Comparison of ENCODE assay signal across 1 cellular context in the genomic region with DNA sequence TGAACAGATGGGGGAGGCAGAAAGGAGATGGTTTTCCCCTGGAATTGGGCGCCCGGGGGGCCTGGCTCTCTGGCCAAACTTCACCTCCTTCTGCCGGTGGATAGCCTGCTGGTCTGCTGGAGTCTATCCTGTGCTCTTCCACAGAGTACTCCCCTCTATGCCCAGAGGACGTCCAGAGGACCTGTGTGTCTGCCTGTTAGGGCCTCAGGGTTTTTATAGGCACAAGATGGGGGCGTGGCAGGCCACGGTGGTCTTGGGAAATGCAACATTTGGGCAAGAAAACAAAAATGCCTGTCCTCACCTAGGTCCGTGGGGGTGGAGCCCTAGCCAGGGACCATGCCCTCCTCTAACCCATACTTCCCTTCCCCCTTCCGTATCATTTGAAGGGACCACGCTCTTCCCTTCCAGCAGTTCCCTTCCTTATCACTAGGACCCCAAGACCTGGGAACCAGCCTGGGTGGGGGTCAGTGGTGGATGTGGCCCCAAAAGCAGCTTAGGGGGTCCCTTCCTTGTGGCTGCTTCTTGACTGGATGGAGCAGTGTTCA.
TF ChIP-seq lines count a peak whose summit lies in the region.

No MANE protein-coding gene starts in this region.

TF ChIP-seq in HepG2, 621 proteins besides CTCF, POLR2A, EP300 and RAD21 (continued from another document and continues in another):
- peak; percentile 99 for TF ChIP-seq HINFP (CRISPR knock-in tag; IDR thresholded peaks at IDR 0.05; ENCODE audit: low read depth)
- no peak for TF ChIP-seq ZNF607 (CRISPR knock-in tag; IDR thresholded peaks at IDR 0.05; ENCODE audit: borderline replicate concordance)
- peak; percentile 66; the same call in 1 of the 2 replicates for TF ChIP-seq HNF1B (CRISPR knock-in tag; IDR thresholded peaks at IDR 0.05)
- TF ChIP-seq ZNF891 (CRISPR knock-in tag; IDR thresholded peaks at IDR 0.05), result peak; percentile 68; the same call in 1 of the 2 replicates
- TF ChIP-seq, protein P1, sequence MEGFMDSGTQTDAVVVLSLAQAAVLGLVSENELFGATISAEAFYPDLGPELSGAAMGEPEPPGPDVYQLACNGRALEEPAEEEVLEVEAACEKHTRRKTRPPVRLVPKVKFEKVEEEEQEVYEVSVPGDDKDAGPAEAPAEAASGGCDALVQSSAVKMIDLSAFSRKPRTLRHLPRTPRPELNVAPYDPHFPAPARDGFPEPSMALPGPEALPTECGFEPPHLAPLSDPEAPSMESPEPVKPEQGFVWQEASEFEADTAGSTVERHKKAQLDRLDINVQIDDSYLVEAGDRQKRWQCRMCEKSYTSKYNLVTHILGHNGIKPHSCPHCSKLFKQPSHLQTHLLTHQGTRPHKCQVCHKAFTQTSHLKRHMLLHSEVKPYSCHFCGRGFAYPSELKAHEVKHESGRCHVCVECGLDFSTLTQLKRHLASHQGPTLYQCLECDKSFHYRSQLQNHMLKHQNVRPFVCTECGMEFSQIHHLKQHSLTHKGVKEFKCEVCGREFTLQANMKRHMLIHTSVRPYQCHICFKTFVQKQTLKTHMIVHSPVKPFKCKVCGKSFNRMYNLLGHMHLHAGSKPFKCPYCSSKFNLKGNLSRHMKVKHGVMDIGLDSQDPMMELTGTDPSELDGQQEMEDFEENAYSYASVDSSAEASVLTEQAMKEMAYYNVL (CRISPR knock-in tag; IDR thresholded peaks at IDR 0.05; ENCODE audit: borderline replicate concordance), result no peak
- TF ChIP-seq, protein P2, sequence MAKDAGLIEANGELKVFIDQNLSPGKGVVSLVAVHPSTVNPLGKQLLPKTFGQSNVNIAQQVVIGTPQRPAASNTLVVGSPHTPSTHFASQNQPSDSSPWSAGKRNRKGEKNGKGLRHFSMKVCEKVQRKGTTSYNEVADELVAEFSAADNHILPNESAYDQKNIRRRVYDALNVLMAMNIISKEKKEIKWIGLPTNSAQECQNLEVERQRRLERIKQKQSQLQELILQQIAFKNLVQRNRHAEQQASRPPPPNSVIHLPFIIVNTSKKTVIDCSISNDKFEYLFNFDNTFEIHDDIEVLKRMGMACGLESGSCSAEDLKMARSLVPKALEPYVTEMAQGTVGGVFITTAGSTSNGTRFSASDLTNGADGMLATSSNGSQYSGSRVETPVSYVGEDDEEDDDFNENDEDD (CRISPR knock-in tag; IDR thresholded peaks at IDR 0.05; ENCODE audit: borderline replicate concordance), result 0 out of 2 replicates have a peak, but pooled peaks have one; percentile 2
- TF ChIP-seq ZNF3 (CRISPR knock-in tag; IDR thresholded peaks at IDR 0.05), result 0 out of 2 replicates have a peak, but pooled peaks have one; percentile 22
- no peak; the same call in 1 of the 2 replicates for TF ChIP-seq ZNF598 (CRISPR knock-in tag; IDR thresholded peaks at IDR 0.05; ENCODE audit: borderline replicate concordance)
- TF ChIP-seq ZFP90 (CRISPR knock-in tag; IDR thresholded peaks at IDR 0.05; ENCODE audit: borderline replicate concordance), result no peak
- TF ChIP-seq, protein P3, sequence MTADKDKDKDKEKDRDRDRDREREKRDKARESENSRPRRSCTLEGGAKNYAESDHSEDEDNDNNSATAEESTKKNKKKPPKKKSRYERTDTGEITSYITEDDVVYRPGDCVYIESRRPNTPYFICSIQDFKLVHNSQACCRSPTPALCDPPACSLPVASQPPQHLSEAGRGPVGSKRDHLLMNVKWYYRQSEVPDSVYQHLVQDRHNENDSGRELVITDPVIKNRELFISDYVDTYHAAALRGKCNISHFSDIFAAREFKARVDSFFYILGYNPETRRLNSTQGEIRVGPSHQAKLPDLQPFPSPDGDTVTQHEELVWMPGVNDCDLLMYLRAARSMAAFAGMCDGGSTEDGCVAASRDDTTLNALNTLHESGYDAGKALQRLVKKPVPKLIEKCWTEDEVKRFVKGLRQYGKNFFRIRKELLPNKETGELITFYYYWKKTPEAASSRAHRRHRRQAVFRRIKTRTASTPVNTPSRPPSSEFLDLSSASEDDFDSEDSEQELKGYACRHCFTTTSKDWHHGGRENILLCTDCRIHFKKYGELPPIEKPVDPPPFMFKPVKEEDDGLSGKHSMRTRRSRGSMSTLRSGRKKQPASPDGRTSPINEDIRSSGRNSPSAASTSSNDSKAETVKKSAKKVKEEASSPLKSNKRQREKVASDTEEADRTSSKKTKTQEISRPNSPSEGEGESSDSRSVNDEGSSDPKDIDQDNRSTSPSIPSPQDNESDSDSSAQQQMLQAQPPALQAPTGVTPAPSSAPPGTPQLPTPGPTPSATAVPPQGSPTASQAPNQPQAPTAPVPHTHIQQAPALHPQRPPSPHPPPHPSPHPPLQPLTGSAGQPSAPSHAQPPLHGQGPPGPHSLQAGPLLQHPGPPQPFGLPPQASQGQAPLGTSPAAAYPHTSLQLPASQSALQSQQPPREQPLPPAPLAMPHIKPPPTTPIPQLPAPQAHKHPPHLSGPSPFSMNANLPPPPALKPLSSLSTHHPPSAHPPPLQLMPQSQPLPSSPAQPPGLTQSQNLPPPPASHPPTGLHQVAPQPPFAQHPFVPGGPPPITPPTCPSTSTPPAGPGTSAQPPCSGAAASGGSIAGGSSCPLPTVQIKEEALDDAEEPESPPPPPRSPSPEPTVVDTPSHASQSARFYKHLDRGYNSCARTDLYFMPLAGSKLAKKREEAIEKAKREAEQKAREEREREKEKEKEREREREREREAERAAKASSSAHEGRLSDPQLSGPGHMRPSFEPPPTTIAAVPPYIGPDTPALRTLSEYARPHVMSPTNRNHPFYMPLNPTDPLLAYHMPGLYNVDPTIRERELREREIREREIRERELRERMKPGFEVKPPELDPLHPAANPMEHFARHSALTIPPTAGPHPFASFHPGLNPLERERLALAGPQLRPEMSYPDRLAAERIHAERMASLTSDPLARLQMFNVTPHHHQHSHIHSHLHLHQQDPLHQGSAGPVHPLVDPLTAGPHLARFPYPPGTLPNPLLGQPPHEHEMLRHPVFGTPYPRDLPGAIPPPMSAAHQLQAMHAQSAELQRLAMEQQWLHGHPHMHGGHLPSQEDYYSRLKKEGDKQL (CRISPR knock-in tag; IDR thresholded peaks at IDR 0.05; ENCODE audit: low read depth), result no peak
- TF ChIP-seq SMAD1 (CRISPR knock-in tag; IDR thresholded peaks at IDR 0.05; ENCODE audit: borderline replicate concordance, low read depth), result 0 out of 2 replicates have a peak, but pooled peaks have one; percentile 15
- peak; percentile 42; the same call in 1 of the 2 replicates for TF ChIP-seq FOXK1 (CRISPR knock-in tag; IDR thresholded peaks at IDR 0.05; ENCODE audit: borderline replicate concordance, low read depth)
- TF ChIP-seq GMEB1 (CRISPR knock-in tag; IDR thresholded peaks at IDR 0.05; ENCODE audit: borderline replicate concordance), result 0 out of 2 replicates have a peak, but pooled peaks have one; percentile 13
- TF ChIP-seq, protein P4, sequence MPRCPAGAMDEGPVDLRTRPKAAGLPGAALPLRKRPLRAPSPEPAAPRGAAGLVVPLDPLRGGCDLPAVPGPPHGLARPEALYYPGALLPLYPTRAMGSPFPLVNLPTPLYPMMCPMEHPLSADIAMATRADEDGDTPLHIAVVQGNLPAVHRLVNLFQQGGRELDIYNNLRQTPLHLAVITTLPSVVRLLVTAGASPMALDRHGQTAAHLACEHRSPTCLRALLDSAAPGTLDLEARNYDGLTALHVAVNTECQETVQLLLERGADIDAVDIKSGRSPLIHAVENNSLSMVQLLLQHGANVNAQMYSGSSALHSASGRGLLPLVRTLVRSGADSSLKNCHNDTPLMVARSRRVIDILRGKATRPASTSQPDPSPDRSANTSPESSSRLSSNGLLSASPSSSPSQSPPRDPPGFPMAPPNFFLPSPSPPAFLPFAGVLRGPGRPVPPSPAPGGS (CRISPR knock-in tag; IDR thresholded peaks at IDR 0.05), result peak; percentile 81; the same call in 1 of the 2 replicates
- TF ChIP-seq ATM (IDR thresholded peaks at IDR 0.05; ENCODE audit: borderline replicate concordance), result no peak
- peak; percentile 70; the same call in 1 of the 2 replicates for TF ChIP-seq ZC3H4 (CRISPR knock-in tag; IDR thresholded peaks at IDR 0.05; ENCODE audit: borderline replicate concordance)
- TF ChIP-seq HMG20B (CRISPR knock-in tag; conservative IDR thresholded peaks at IDR 0.05), result 0 out of 2 replicates have a peak, but pooled peaks have one; percentile 15
- peak; percentile 49; the same call in 1 of the 2 replicates for TF ChIP-seq ZNF563 (CRISPR knock-in tag; IDR thresholded peaks at IDR 0.05)
- 0 out of 2 replicates have a peak, but pooled peaks have one; percentile 35 for TF ChIP-seq SP2 (CRISPR knock-in tag; IDR thresholded peaks at IDR 0.05)
- TF ChIP-seq NR3C1 (CRISPR knock-in tag; IDR thresholded peaks at IDR 0.05), result 0 out of 2 replicates have a peak, but pooled peaks have one; percentile 51
- 0 out of 2 replicates have a peak, but pooled peaks have one; percentile 13 for TF ChIP-seq NRL (CRISPR knock-in tag; IDR thresholded peaks at IDR 0.05; ENCODE audit: borderline replicate concordance)
- TF ChIP-seq ZNF501 (CRISPR knock-in tag; IDR thresholded peaks at IDR 0.05), result peak; percentile 52; the same call in 1 of the 2 replicates
- TF ChIP-seq, protein P5, sequence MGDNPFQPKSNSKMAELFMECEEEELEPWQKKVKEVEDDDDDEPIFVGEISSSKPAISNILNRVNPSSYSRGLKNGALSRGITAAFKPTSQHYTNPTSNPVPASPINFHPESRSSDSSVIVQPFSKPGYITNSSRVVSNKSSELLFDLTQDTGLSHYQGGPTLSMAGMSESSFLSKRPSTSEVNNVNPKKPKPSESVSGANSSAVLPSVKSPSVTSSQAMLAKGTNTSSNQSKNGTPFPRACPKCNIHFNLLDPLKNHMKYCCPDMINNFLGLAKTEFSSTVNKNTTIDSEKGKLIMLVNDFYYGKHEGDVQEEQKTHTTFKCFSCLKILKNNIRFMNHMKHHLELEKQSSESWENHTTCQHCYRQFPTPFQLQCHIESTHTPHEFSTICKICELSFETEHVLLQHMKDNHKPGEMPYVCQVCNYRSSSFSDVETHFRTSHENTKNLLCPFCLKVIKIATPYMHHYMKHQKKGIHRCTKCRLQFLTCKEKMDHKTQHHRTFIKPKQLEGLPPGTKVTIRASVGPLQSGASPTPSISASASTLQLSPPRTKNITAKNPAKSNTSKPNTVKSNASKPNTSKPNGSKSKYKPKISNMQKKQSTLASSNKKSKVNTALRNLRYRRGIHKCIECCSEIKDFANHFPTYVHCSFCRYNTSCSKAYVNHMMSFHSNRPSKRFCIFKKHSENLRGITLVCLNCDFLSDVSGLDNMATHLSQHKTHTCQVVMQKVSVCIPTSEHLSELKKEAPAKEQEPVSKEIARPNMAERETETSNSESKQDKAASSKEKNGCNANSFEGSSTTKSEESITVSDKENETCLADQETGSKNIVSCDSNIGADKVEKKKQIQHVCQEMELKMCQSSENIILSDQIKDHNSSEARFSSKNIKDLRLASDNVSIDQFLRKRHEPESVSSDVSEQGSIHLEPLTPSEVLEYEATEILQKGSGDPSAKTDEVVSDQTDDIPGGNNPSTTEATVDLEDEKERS (CRISPR knock-in tag; IDR thresholded peaks at IDR 0.05), result peak; percentile 56; the same call in 1 of the 2 replicates
- TF ChIP-seq ZBTB7A (CRISPR knock-in tag; IDR thresholded peaks at IDR 0.05), result peak; percentile 63; the same call in 1 of the 2 replicates
- 0 out of 4 replicates have a peak, but pooled peaks of 1 of the 2 experiments have one; percentile 23 for TF ChIP-seq KLF16 (CRISPR knock-in tag; IDR thresholded peaks at IDR 0.05)
- no peak for TF ChIP-seq ZNF264 (CRISPR knock-in tag; IDR thresholded peaks at IDR 0.05)
- peak; percentile 34; the same call in 1 of the 2 replicates for TF ChIP-seq PHF20 (CRISPR knock-in tag; IDR thresholded peaks at IDR 0.05)
- TF ChIP-seq GLI4 (CRISPR knock-in tag; IDR thresholded peaks at IDR 0.05; ENCODE audit: borderline replicate concordance), result 0 out of 2 replicates have a peak, but pooled peaks have one; percentile 83
